ENCODE assay signal across 1 cellular context in the genomic region with DNA sequence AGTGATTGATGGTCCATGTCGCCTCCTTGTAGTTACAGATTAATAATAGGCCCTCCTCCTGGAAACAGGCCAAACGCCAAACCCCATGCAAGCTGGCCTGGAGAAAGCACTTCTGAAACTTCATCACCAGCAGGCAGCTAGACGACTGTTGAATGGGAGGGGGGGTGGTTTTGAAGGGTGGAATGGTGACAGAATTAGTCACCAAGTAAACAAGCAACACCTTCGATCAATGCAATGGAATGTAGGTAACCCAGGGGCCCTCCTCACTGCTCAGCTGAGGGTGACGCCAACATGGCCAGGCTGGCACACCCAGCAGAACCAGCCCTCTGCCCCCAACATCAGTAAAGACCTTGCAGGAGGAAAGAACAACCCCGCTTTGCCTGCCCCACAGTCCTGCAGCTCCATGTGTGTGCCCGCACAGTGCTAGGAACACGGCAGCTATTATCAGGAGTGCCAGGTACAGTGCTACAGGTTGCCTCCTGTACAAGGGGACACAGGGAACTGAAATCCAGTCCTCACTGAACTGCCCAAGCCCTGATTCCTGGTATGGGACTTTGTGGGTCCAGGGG.
TF ChIP-seq lines count a peak whose summit lies in the region.

No MANE protein-coding gene starts in this region.

TF ChIP-seq in HepG2, 621 proteins besides CTCF, POLR2A, EP300 and RAD21 (continued from another document and continues in another):
- TF ChIP-seq, protein P1, sequence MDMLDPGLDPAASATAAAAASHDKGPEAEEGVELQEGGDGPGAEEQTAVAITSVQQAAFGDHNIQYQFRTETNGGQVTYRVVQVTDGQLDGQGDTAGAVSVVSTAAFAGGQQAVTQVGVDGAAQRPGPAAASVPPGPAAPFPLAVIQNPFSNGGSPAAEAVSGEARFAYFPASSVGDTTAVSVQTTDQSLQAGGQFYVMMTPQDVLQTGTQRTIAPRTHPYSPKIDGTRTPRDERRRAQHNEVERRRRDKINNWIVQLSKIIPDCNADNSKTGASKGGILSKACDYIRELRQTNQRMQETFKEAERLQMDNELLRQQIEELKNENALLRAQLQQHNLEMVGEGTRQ (IDR thresholded peaks at IDR 0.05; ENCODE audit: low read depth, low read length), result no peak
- TF ChIP-seq, protein P1 (CRISPR knock-in tag; IDR thresholded peaks at IDR 0.05; ENCODE audit: borderline replicate concordance), result no peak
- TF ChIP-seq ZFP37 (CRISPR knock-in tag; IDR thresholded peaks at IDR 0.05; ENCODE audit: borderline replicate concordance) (peak; percentile 83; the same call in 1 of the 2 replicates), MYNN (CRISPR knock-in tag; IDR thresholded peaks at IDR 0.05; ENCODE audit: low read depth) (peak; percentile 60), KLF6 (CRISPR knock-in tag; IDR thresholded peaks at IDR 0.05) (peak; percentile 90), ZNF256 (CRISPR knock-in tag; conservative IDR thresholded peaks at IDR 0.05) (peak; percentile 85; the same call in 1 of the 2 replicates), THYN1 (CRISPR knock-in tag; IDR thresholded peaks at IDR 0.05; ENCODE audit: borderline replicate concordance, low read depth) (no peak), CBX5 (CRISPR knock-in tag; IDR thresholded peaks at IDR 0.05; ENCODE audit: borderline replicate concordance) (peak; percentile 84; the same call in 1 of the 2 replicates), ZNF335 (CRISPR knock-in tag; IDR thresholded peaks at IDR 0.05) (peak; percentile 81; the same call in 1 of the 2 replicates), KAT2B (IDR thresholded peaks at IDR 0.05; ENCODE audit: borderline replicate concordance, low read depth, low read length) (peak; percentile 64; the same call in 1 of the 2 replicates), MED13 (CRISPR knock-in tag; IDR thresholded peaks at IDR 0.05) (0 out of 2 replicates have a peak, but pooled peaks have one; percentile 33), KLF16 (CRISPR knock-in tag; IDR thresholded peaks at IDR 0.05) (peak in 1 of 2 experiments; percentile 91; a peak in 1 of 4 replicates), GFI1 (CRISPR knock-in tag; IDR thresholded peaks at IDR 0.05; ENCODE audit: borderline replicate concordance) (peak; percentile 79; the same call in 1 of the 2 replicates), KLF12 (CRISPR knock-in tag; IDR thresholded peaks at IDR 0.05; ENCODE audit: borderline replicate concordance) (peak; percentile 62; the same call in 1 of the 2 replicates), JUND (CRISPR knock-in tag; IDR thresholded peaks at IDR 0.05) (peak; percentile 99), ZC3H13 (CRISPR knock-in tag; IDR thresholded peaks at IDR 0.05) (no peak), SETDB1 (CRISPR knock-in tag; IDR thresholded peaks at IDR 0.05; ENCODE audit: borderline replicate concordance) (no peak), KDM2A (CRISPR knock-in tag; IDR thresholded peaks at IDR 0.05; ENCODE audit: borderline replicate concordance, low read depth) (peak; percentile 65; the same call in 1 of the 2 replicates), HMG20A (CRISPR knock-in tag; IDR thresholded peaks at IDR 0.05; ENCODE audit: borderline replicate concordance) (peak; percentile 93; the same call in 1 of the 2 replicates), EEA1 (CRISPR knock-in tag; IDR thresholded peaks at IDR 0.05; ENCODE audit: borderline replicate concordance) (peak; percentile 58; the same call in 1 of the 2 replicates), ZNF343 (CRISPR knock-in tag; IDR thresholded peaks at IDR 0.05) (no peak), ZNF761 (CRISPR knock-in tag; conservative IDR thresholded peaks at IDR 0.05) (0 out of 2 replicates have a peak, but pooled peaks have one; percentile 47), ZNF839 (CRISPR knock-in tag; IDR thresholded peaks at IDR 0.05; ENCODE audit: borderline replicate concordance) (peak; percentile 65; the same call in 1 of the 2 replicates), BCL6 (CRISPR knock-in tag; IDR thresholded peaks at IDR 0.05) (peak; percentile 62), ZNF614 (CRISPR knock-in tag; IDR thresholded peaks at IDR 0.05; ENCODE audit: borderline replicate concordance) (peak; percentile 81; the same call in 1 of the 2 replicates), ZNF224 (CRISPR knock-in tag; IDR thresholded peaks at IDR 0.05) (no peak), TOPORS (CRISPR knock-in tag; IDR thresholded peaks at IDR 0.05) (no peak), ZNF589 (CRISPR knock-in tag; conservative IDR thresholded peaks at IDR 0.05) (0 out of 2 replicates have a peak, but pooled peaks have one; percentile 68), SOX13 (IDR thresholded peaks at IDR 0.05) (peak; percentile 92), SOX13 (CRISPR knock-in tag; conservative IDR thresholded peaks at IDR 0.05 in 1 of 2, IDR thresholded peaks at IDR 0.05 in 1 of 2) (peak in 1 of 2 experiments; percentile 92; a peak in 2 of 4 replicates), PTBP1 (IDR thresholded peaks at IDR 0.05; ENCODE audit: low read depth, low read length, poor library complexity, severe bottlenecking) (no peak)
- TF ChIP-seq, protein P2, sequence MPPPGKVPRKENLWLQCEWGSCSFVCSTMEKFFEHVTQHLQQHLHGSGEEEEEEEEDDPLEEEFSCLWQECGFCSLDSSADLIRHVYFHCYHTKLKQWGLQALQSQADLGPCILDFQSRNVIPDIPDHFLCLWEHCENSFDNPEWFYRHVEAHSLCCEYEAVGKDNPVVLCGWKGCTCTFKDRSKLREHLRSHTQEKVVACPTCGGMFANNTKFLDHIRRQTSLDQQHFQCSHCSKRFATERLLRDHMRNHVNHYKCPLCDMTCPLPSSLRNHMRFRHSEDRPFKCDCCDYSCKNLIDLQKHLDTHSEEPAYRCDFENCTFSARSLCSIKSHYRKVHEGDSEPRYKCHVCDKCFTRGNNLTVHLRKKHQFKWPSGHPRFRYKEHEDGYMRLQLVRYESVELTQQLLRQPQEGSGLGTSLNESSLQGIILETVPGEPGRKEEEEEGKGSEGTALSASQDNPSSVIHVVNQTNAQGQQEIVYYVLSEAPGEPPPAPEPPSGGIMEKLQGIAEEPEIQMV (CRISPR knock-in tag; IDR thresholded peaks at IDR 0.05; ENCODE audit: low read depth), result peak; percentile 62; the same call in 1 of the 2 replicates
- TF ChIP-seq, protein P3, sequence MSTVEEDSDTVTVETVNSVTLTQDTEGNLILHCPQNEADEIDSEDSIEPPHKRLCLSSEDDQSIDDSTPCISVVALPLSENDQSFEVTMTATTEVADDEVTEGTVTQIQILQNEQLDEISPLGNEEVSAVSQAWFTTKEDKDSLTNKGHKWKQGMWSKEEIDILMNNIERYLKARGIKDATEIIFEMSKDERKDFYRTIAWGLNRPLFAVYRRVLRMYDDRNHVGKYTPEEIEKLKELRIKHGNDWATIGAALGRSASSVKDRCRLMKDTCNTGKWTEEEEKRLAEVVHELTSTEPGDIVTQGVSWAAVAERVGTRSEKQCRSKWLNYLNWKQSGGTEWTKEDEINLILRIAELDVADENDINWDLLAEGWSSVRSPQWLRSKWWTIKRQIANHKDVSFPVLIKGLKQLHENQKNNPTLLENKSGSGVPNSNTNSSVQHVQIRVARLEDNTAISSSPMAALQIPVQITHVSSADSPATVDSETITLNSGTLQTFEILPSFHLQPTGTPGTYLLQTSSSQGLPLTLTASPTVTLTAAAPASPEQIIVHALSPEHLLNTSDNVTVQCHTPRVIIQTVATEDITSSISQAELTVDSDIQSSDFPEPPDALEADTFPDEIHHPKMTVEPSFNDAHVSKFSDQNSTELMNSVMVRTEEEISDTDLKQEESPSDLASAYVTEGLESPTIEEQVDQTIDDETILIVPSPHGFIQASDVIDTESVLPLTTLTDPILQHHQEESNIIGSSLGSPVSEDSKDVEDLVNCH (CRISPR knock-in tag; IDR thresholded peaks at IDR 0.05), result no peak
- TF ChIP-seq, protein P4, sequence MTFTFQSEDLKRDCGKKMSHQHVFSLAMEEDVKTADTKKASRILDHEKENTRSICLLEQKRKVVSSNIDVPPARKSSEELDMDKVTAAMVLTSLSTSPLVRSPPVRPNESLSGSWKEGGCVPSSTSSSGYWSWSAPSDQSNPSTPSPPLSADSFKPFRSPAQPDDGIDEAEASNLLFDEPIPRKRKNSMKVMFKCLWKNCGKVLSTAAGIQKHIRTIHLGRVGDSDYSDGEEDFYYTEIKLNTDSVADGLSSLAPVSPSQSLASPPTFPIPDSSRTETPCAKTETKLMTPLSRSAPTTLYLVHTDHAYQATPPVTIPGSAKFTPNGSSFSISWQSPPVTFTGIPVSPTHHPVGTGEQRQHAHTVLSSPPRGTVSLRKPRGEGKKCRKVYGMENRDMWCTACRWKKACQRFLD (CRISPR knock-in tag; IDR thresholded peaks at IDR 0.05; ENCODE audit: borderline replicate concordance), result peak; percentile 30; the same call in 1 of the 2 replicates
- TF ChIP-seq, protein P5, sequence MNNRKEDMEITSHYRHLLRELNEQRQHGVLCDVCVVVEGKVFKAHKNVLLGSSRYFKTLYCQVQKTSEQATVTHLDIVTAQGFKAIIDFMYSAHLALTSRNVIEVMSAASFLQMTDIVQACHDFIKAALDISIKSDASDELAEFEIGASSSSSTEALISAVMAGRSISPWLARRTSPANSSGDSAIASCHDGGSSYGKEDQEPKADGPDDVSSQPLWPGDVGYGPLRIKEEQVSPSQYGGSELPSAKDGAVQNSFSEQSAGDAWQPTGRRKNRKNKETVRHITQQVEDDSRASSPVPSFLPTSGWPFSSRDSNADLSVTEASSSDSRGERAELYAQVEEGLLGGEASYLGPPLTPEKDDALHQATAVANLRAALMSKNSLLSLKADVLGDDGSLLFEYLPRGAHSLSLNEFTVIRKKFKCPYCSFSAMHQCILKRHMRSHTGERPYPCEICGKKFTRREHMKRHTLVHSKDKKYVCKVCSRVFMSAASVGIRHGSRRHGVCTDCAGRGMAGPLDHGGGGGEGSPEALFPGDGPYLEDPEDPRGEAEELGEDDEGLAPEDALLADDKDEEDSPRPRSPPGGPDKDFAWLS (CRISPR knock-in tag; IDR thresholded peaks at IDR 0.05; ENCODE audit: borderline replicate concordance), result no peak
- TF ChIP-seq, protein P6, sequence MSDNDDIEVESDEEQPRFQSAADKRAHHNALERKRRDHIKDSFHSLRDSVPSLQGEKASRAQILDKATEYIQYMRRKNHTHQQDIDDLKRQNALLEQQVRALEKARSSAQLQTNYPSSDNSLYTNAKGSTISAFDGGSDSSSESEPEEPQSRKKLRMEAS (IDR thresholded peaks at IDR 0.05), result peak; percentile 69
- TF ChIP-seq, protein P7, sequence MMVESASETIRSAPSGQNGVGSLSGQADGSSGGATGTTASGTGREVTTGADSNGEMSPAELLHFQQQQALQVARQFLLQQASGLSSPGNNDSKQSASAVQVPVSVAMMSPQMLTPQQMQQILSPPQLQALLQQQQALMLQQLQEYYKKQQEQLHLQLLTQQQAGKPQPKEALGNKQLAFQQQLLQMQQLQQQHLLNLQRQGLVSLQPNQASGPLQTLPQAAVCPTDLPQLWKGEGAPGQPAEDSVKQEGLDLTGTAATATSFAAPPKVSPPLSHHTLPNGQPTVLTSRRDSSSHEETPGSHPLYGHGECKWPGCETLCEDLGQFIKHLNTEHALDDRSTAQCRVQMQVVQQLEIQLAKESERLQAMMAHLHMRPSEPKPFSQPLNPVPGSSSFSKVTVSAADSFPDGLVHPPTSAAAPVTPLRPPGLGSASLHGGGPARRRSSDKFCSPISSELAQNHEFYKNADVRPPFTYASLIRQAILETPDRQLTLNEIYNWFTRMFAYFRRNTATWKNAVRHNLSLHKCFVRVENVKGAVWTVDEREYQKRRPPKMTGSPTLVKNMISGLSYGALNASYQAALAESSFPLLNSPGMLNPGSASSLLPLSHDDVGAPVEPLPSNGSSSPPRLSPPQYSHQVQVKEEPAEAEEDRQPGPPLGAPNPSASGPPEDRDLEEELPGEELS (CRISPR knock-in tag; IDR thresholded peaks at IDR 0.05), result peak; percentile 99
- TF ChIP-seq, protein P8, sequence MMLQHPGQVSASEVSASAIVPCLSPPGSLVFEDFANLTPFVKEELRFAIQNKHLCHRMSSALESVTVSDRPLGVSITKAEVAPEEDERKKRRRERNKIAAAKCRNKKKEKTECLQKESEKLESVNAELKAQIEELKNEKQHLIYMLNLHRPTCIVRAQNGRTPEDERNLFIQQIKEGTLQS (CRISPR knock-in tag; IDR thresholded peaks at IDR 0.05), result peak; percentile 97
- TF ChIP-seq, protein P9, sequence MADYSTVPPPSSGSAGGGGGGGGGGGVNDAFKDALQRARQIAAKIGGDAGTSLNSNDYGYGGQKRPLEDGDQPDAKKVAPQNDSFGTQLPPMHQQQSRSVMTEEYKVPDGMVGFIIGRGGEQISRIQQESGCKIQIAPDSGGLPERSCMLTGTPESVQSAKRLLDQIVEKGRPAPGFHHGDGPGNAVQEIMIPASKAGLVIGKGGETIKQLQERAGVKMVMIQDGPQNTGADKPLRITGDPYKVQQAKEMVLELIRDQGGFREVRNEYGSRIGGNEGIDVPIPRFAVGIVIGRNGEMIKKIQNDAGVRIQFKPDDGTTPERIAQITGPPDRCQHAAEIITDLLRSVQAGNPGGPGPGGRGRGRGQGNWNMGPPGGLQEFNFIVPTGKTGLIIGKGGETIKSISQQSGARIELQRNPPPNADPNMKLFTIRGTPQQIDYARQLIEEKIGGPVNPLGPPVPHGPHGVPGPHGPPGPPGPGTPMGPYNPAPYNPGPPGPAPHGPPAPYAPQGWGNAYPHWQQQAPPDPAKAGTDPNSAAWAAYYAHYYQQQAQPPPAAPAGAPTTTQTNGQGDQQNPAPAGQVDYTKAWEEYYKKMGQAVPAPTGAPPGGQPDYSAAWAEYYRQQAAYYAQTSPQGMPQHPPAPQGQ (CRISPR knock-in tag; IDR thresholded peaks at IDR 0.05; ENCODE audit: borderline replicate concordance), result no peak
- TF ChIP-seq, protein P10, sequence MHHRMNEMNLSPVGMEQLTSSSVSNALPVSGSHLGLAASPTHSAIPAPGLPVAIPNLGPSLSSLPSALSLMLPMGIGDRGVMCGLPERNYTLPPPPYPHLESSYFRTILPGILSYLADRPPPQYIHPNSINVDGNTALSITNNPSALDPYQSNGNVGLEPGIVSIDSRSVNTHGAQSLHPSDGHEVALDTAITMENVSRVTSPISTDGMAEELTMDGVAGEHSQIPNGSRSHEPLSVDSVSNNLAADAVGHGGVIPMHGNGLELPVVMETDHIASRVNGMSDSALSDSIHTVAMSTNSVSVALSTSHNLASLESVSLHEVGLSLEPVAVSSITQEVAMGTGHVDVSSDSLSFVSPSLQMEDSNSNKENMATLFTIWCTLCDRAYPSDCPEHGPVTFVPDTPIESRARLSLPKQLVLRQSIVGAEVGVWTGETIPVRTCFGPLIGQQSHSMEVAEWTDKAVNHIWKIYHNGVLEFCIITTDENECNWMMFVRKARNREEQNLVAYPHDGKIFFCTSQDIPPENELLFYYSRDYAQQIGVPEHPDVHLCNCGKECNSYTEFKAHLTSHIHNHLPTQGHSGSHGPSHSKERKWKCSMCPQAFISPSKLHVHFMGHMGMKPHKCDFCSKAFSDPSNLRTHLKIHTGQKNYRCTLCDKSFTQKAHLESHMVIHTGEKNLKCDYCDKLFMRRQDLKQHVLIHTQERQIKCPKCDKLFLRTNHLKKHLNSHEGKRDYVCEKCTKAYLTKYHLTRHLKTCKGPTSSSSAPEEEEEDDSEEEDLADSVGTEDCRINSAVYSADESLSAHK (CRISPR knock-in tag; IDR thresholded peaks at IDR 0.05; ENCODE audit: borderline replicate concordance), result 0 out of 2 replicates have a peak, but pooled peaks have one; percentile 52
